ENCODE assay signal across 16 cellular contexts in genomic region chrX:129933700-129934099, GRCh38. TPM values are rescaled to one million over a fixed set of nuclear protein-coding genes. Genes with fewer than 3 reads are reported as not detected.
DNase-seq lines count a peak whose midpoint lies in the region; ATAC-seq and TF ChIP-seq lines count a peak whose summit lies in the region.
"Had no signal": no experiment of that assay in that cellular context is flagged by ENCODE, and none has a peak within 500 bp of the region (broad histone marks: within the 10 kb centered on the region; RNA-seq: fewer than 3 reads in every experiment).

No MANE protein-coding gene starts in this region.

- H3K9me3 ChIP-seq in MG63: no peaks in the 10 kb centered on the region
- H3K9me3 ChIP-seq: gastroesophageal sphincter, uterus had no signal

- H3K36me3 Mint-ChIP-seq in activated T-cell treated with anti-CD3 and anti-CD28 coated beads, Interleukin-2, amount 50 U/mL, for 72 hours (ENCODE audit: insufficient read depth in 2 of 2): no peaks in the 10 kb centered on the region
- H3K36me3 Mint-ChIP-seq in activated B cell treated with CpG ODN at 0.5 μM for 24 hours (ENCODE audit: low read depth): peaks cover 5% of the 10 kb centered on the region
- H3K36me3 Mint-ChIP-seq in glutamatergic neuron (ENCODE audit: unreplicated experiment): no peaks in the 10 kb centered on the region
- peaks cover 5% of the 10 kb centered on the region for H3K36me3 Mint-ChIP-seq in stimulated activated memory B cell treated with anti-CD40 and anti-IgM and Interleukin-4, amounts not matched to agents 10 μg/mL and 1 μg/mL and 100 μg/mL, for 72 hours

- DNase-seq in activated T-cell treated with anti-CD3 and anti-CD28 coated beads, Interleukin-2, amount 50 U/mL, for 72 hours: no peak
- DNase-seq in activated T-cell treated with anti-CD3 and anti-CD28 coated beads for 4 hours: no peak
- DNase-seq in activated B cell treated with CpG ODN at 0.5 μM for 24 hours: no peak
- DNase-seq in glutamatergic neuron: no peak
- DNase-seq in MG63: no peak
- DNase-seq: DMS79 treated with DMSO at 0.1 percent for 48 hours; NCI-H1417 treated with DMSO at 0.1 percent for 48 hours; NCI-H524 treated with DMSO at 0.1 percent for 48 hours; stimulated activated CD4-positive, alpha-beta T cell treated with anti-CD3 and anti-CD28 coated beads, Interleukin-2, amount 100 ng/mL, for 24 hours; T-helper 9 cell had no signal

- H3K36me3 ChIP-seq in MG63: no peaks in the 10 kb centered on the region
- H3K36me3 ChIP-seq: gastroesophageal sphincter, uterus had no signal

- H3K27me3 Mint-ChIP-seq in activated T-cell treated with anti-CD3 and anti-CD28 coated beads, Interleukin-2, amount 50 U/mL, for 72 hours (ENCODE audit: low read depth): peaks cover 26% of the 10 kb centered on the region
- H3K27me3 Mint-ChIP-seq in activated B cell treated with CpG ODN at 0.5 μM for 24 hours (no peaks in the 10 kb centered on the region), glutamatergic neuron (ENCODE audit: unreplicated experiment) (peaks cover 9% of the 10 kb centered on the region)
- H3K27me3 Mint-ChIP-seq in stimulated activated memory B cell treated with anti-CD40 and anti-IgM and Interleukin-4, amounts not matched to agents 10 μg/mL and 1 μg/mL and 100 μg/mL, for 72 hours: no peaks in the 10 kb centered on the region

- no peak overlapping the region for H3K4me3 ChIP-seq in MG63
- H3K4me3 ChIP-seq: K562, uterus had no signal

- H3K27ac Mint-ChIP-seq in activated T-cell treated with anti-CD3 and anti-CD28 coated beads, Interleukin-2, amount 50 U/mL, for 72 hours: no peak overlapping the region
- H3K27ac Mint-ChIP-seq in activated B cell treated with CpG ODN at 0.5 μM for 24 hours: peak overlapping the region; percentile 41
- H3K27ac Mint-ChIP-seq in glutamatergic neuron (ENCODE audit: unreplicated experiment): no peak overlapping the region
- no peak overlapping the region for H3K27ac Mint-ChIP-seq in stimulated activated memory B cell treated with anti-CD40 and anti-IgM and Interleukin-4, amounts not matched to agents 10 μg/mL and 1 μg/mL and 100 μg/mL, for 72 hours

- no peak for TF ChIP-seq CTCF in activated B cell treated with CpG ODN at 0.5 μM for 24 hours (IDR thresholded peaks at IDR 0.05)
- no peak for TF ChIP-seq CTCF in glutamatergic neuron (IDR thresholded peaks at IDR 0.05; ENCODE audit: partially characterized antibody, unreplicated experiment)

- H3K4me3 Mint-ChIP-seq in activated T-cell treated with anti-CD3 and anti-CD28 coated beads, Interleukin-2, amount 50 U/mL, for 72 hours: peak overlapping the region; percentile 59 to 74
- H3K4me3 Mint-ChIP-seq in activated B cell treated with CpG ODN at 0.5 μM for 24 hours (peak overlapping the region; percentile 58), glutamatergic neuron (ENCODE audit: unreplicated experiment) (peak overlapping the region; percentile 61)
- peak overlapping the region; percentile 78 for H3K4me3 Mint-ChIP-seq in stimulated activated memory B cell treated with anti-CD40 and anti-IgM and Interleukin-4, amounts not matched to agents 10 μg/mL and 1 μg/mL and 100 μg/mL, for 72 hours

- CTCF ChIA-PET in activated B cell treated with CpG ODN at 0.5 μM for 24 hours (lab: Charles Lee): no interaction called here

- no peak for ATAC-seq in activated T-cell treated with anti-CD3 and anti-CD28 coated beads, Interleukin-2, amount 50 U/mL, for 72 hours (replicated peaks in 1 of 2)
- ATAC-seq in activated B cell treated with CpG ODN at 0.5 μM for 24 hours (ENCODE audit: low read depth) (no peak), HG03280 (IDR thresholded peaks at IDR 0.05; ENCODE audit: unreplicated experiment) (no peak), GM21529 (IDR thresholded peaks at IDR 0.05; ENCODE audit: unreplicated experiment) (no peak)
- no peak for ATAC-seq in stimulated activated memory B cell treated with anti-CD40 and anti-IgM and Interleukin-4, amounts not matched to agents 10 μg/mL and 1 μg/mL and 100 μg/mL, for 72 hours
- ATAC-seq: gastroesophageal sphincter, K562 had no signal

- no peaks in the 10 kb centered on the region for H3K9me3 Mint-ChIP-seq in activated T-cell treated with anti-CD3 and anti-CD28 coated beads, Interleukin-2, amount 50 U/mL, for 72 hours
- no peaks in the 10 kb centered on the region for H3K9me3 Mint-ChIP-seq in activated B cell treated with CpG ODN at 0.5 μM for 24 hours
- peaks cover 5% of the 10 kb centered on the region for H3K9me3 Mint-ChIP-seq in glutamatergic neuron (ENCODE audit: unreplicated experiment)
- H3K9me3 Mint-ChIP-seq in stimulated activated memory B cell treated with anti-CD40 and anti-IgM and Interleukin-4, amounts not matched to agents 10 μg/mL and 1 μg/mL and 100 μg/mL, for 72 hours: no peaks in the 10 kb centered on the region

- POLR2A ChIA-PET in activated B cell treated with CpG ODN at 0.5 μM for 24 hours (lab: Charles Lee): interaction anchor here (0.6 kb wide), 1 partner anchor 175 kb away, joined by 11 read pairs; no protein-coding TSS in a partner anchor

- intact Hi-C loops in activated B cell treated with CpG ODN at 0.5 μM for 24 hours (cut with micrococcal nuclease): loop anchor here (2.0 kb wide), 1 partner anchor 23 kb away; no protein-coding TSS in a partner anchor

- no peaks in the 10 kb centered on the region for H3K4me1 Mint-ChIP-seq in activated T-cell treated with anti-CD3 and anti-CD28 coated beads, Interleukin-2, amount 50 U/mL, for 72 hours (ENCODE audit: low read depth)
- H3K4me1 Mint-ChIP-seq in activated B cell treated with CpG ODN at 0.5 μM for 24 hours (peaks cover 5% of the 10 kb centered on the region), glutamatergic neuron (ENCODE audit: low read depth, unreplicated experiment) (peaks cover 3% of the 10 kb centered on the region)
- peaks cover 12% of the 10 kb centered on the region for H3K4me1 Mint-ChIP-seq in stimulated activated memory B cell treated with anti-CD40 and anti-IgM and Interleukin-4, amounts not matched to agents 10 μg/mL and 1 μg/mL and 100 μg/mL, for 72 hours

- H3K27me3 ChIP-seq in MG63: no peaks in the 10 kb centered on the region
- H3K27me3 ChIP-seq: gastroesophageal sphincter, uterus had no signal

RNA-seq across cellular contexts. Expression of gene UTP14A, which starts 27.7 kb away (rescaled TPM):
- total RNA-seq in activated T-cell treated with anti-CD3 and anti-CD28 coated beads, Interleukin-2, amount 50 U/mL, for 72 hours: 10 to 100 TPM; 24.8 to 32.5 TPM
- 33.0 and 33.6 TPM in 2 replicates for total RNA-seq in activated B cell treated with CpG ODN at 0.5 μM for 24 hours
- 9.8 TPM for total RNA-seq in glutamatergic neuron (ENCODE audit: unreplicated experiment)
- 15.0 and 15.3 TPM in 2 replicates for total RNA-seq in MG63 (2014; rRNA removed; shearing (Covaris generic); ENCODE audit: low replicate concordance)

RNA-seq across cellular contexts. Expression of gene BCORL1, which starts 48.7 kb away (rescaled TPM):
- total RNA-seq in activated T-cell treated with anti-CD3 and anti-CD28 coated beads, Interleukin-2, amount 50 U/mL, for 72 hours: 1 to 10 TPM; 8.6 to 9.9 TPM
- total RNA-seq in activated B cell treated with CpG ODN at 0.5 μM for 24 hours: 8.0 and 8.2 TPM in 2 replicates
- total RNA-seq in glutamatergic neuron (ENCODE audit: unreplicated experiment): 14.7 TPM
- 0.13 and 0.39 TPM in 2 replicates for total RNA-seq in MG63 (2014; rRNA removed; shearing (Covaris generic); ENCODE audit: low replicate concordance)
